18 cellular contexts compared by ENCODE assay signal in genomic region chr2:60602388-60602787, GRCh38. TPM values are rescaled to one million over a fixed set of nuclear protein-coding genes. Genes with fewer than 3 reads are reported as not detected.
DNase-seq lines count a peak whose midpoint lies in the region; FAIRE-seq and TF ChIP-seq lines count a peak whose summit lies in the region.
"Had no signal": no experiment of that assay in that cellular context is flagged by ENCODE, and none has a peak within 500 bp of the region (broad histone marks: within the 10 kb centered on the region; RNA-seq: fewer than 3 reads in every experiment).

No MANE protein-coding gene starts in this region.

- H4K5ac ChIP-seq in H1 (ENCODE audit: insufficient read length, low read depth, low read length), result no peak overlapping the region

- no peak overlapping the region for H2BK120ac ChIP-seq in H1 (replicated peaks; ENCODE audit: low read depth, low read length)

- H4K8ac ChIP-seq in H1 (ENCODE audit: extremely low read depth, insufficient read depth, low read length), result no peak overlapping the region

- TF ChIP-seq RAD21 in H1 (IDR thresholded peaks at IDR 0.05 in 1 of 2, conservative IDR thresholded peaks at IDR 0.05 in 1 of 2; ENCODE audit: low read depth in 2 of 2, low read length in 2 of 2), result no peak

- H4K20me1 ChIP-seq in H1 (replicated peaks in 1 of 2; ENCODE audit: control insufficient read depth in 1 of 2, insufficient read depth in 2 of 2, low read length in 2 of 2), result no peaks in the 10 kb centered on the region

- H3K4me1 ChIP-seq in H1 (replicated peaks in 1 of 4; ENCODE audit: control insufficient read depth in 3 of 4, insufficient read depth in 4 of 4, low read length in 3 of 4), result peaks cover 3 to 8% (median 3%) of the 10 kb centered on the region in 4 experiments; a peak in 4 of 7 replicates

- no peak overlapping the region for H3K27ac ChIP-seq in H1 (ENCODE audit: low read depth, low read length)

- no peaks in the 10 kb centered on the region for H3K36me3 ChIP-seq in H1 (ENCODE audit: control insufficient read depth in 2 of 4, insufficient read depth in 4 of 4, low read length in 3 of 4)

- H3K79me2 ChIP-seq in H1 (ENCODE audit: control insufficient read depth in 1 of 2, insufficient read depth in 2 of 2, low read length in 2 of 2), result no peaks in the 10 kb centered on the region

- no peak for TF ChIP-seq CTCF in H1 (IDR thresholded peaks at IDR 0.05; ENCODE audit: control extremely low read depth in 1 of 3, insufficient read depth in 1 of 3, low read depth in 1 of 3, low read length in 3 of 3)

- in situ Hi-C loops in KBM-7 (cut with MboI; ENCODE audit: low pct_unique_long_range_greater_than_20kb, low sequenced_read_pairs), result no loop called here

- H2AFZ ChIP-seq in H1 (ENCODE audit: low read length), result no peak overlapping the region

- no peak overlapping the region for H4K91ac ChIP-seq in H1 (replicated peaks; ENCODE audit: insufficient read length, low read length)

- H3K9ac ChIP-seq in H1 (replicated peaks in 1 of 4; ENCODE audit: extremely low read depth in 1 of 4, low read depth in 3 of 4, low read length in 3 of 4), result no peak overlapping the region
- H3K9ac ChIP-seq: SK-N-SH had no signal

- H3K27me3 ChIP-seq in H1 (replicated peaks in 1 of 4; ENCODE audit: control insufficient read depth in 3 of 4, extremely low read depth in 1 of 4, insufficient read depth in 3 of 4, low read length in 3 of 4), result no peaks in the 10 kb centered on the region

- DNase-seq in CD1c-positive myeloid dendritic cell (ENCODE audit: extremely low spot score), result peak; percentile 2
- peak; percentile 63 for DNase-seq in KBM-7
- peak; percentile 39 for DNase-seq in NOMO-1 treated with dmso at 0.1 percent for 144 hours (lab: John Stamatoyannopoulos, UW; ENCODE audit: unreplicated experiment)
- DNase-seq in H1 (ENCODE audit: low read depth in 1 of 2, low spot score in 2 of 2), result no peak
- no peak for DNase-seq in effector CD4-positive, alpha-beta T cell
- DNase-seq in NCI-H1105 (lab: John Stamatoyannopoulos, UW), result no peak
- no peak for DNase-seq in SKM-1 treated with dmso at 0.1 percent for 144 hours (lab: John Stamatoyannopoulos, UW; ENCODE audit: unreplicated experiment)
- DNase-seq: C1 segment of cervical spinal cord; GF-D8; KG1; NCI-H1417; NCI-H187 treated with DMSO at 0.1 percent for 48 hours; NCI-H526 treated with DMSO at 0.1 percent for 48 hours; NK-92 treated with Interleukin-12 subunit alpha and Interleukin-12 subunit beta, amount 100 ng/mL, for 24 hours; SK-N-SH had no signal

- no peak overlapping the region for H3K56ac ChIP-seq in H1 (replicated peaks; ENCODE audit: insufficient read length, low read depth, low read length)

- H3K18ac ChIP-seq in H1 (ENCODE audit: extremely low read depth, low read length), result no peak overlapping the region

- CTCF ChIA-PET in H1 (lab: Charles Lee; ENCODE audit: partially characterized antibody), result interaction anchor here (0.6 to 1.1 kb wide), 2 partner anchors 40 to 700 kb away, joined by 3 to 4 read pairs; no protein-coding TSS in a partner anchor

- H3K79me1 ChIP-seq in H1 (ENCODE audit: low read depth, low read length), result no peaks in the 10 kb centered on the region

- no peak for TF ChIP-seq POLR2A in H1 (IDR thresholded peaks at IDR 0.05; ENCODE audit: control extremely low read depth in 1 of 2, low read depth in 2 of 2, low read length in 2 of 2)

- POLR2A ChIA-PET in H1 (lab: Charles Lee; ENCODE audit: partially characterized antibody), result no interaction called here

- no peak overlapping the region for H2BK15ac ChIP-seq in H1 (ENCODE audit: low read length)

- no peaks in the 10 kb centered on the region for H3K9me3 ChIP-seq in H1 (ENCODE audit: insufficient read depth in 2 of 2, low read depth in 1 of 2, low read length in 1 of 2)
- H3K9me3 ChIP-seq: SK-N-SH had no signal

- H2BK20ac ChIP-seq in H1 (ENCODE audit: low read length), result no peak overlapping the region

- no peak overlapping the region for H3K4me3 ChIP-seq in H1 (ENCODE audit: extremely low read depth in 1 of 4, insufficient read depth in 2 of 4, low read depth in 3 of 4, low read length in 4 of 4)

- WGBS in H1 (ENCODE audit: extremely low coverage in 1 of 2, insufficient coverage in 1 of 2, insufficient read length in 1 of 2, insufficient replicate concordance in 2 of 2, low coverage in 1 of 2, low lambda C conversion rate in 2 of 2, missing lambda C conversion rate in 1 of 2), 2 experiments, result 89% methylated on average over 6 of the region's 6 CpGs; no CpG with 5 or more reads in 1 of the 2 experiments

- H2BK5ac ChIP-seq in H1 (ENCODE audit: low read depth, low read length), result no peak overlapping the region

- H3K4me2 ChIP-seq in H1 (ENCODE audit: insufficient read depth in 1 of 2, low read depth in 2 of 2, low read length in 2 of 2), result peak overlapping the region; percentile 26 to 39; a peak in 1 of 4 replicates
- H3K4me2 ChIP-seq: SK-N-SH had no signal

- H2AK5ac ChIP-seq in H1 (ENCODE audit: low read depth, low read length), result no peak overlapping the region

- H3K4ac ChIP-seq in H1 (replicated peaks; ENCODE audit: insufficient read length, low read depth, low read length), result no peak overlapping the region

- no peaks in the 10 kb centered on the region for H3K23me2 ChIP-seq in H1 (ENCODE audit: low read depth, low read length)

- H3K23ac ChIP-seq in H1 (ENCODE audit: insufficient read length), result no peak overlapping the region

- no peak overlapping the region for H3K14ac ChIP-seq in H1 (ENCODE audit: insufficient read length)

- no peak for FAIRE-seq in H1 (lab: Jason Lieb, UNC)
- FAIRE-seq: A204.1 had no signal

- TF ChIP-seq EP300 in H1 (IDR thresholded peaks at IDR 0.05; ENCODE audit: borderline replicate concordance in 1 of 2, low read depth in 2 of 2, low read length in 2 of 2), result no peak

- no peak overlapping the region for H2BK12ac ChIP-seq in H1 (ENCODE audit: low read depth, low read length)

TF ChIP-seq in H1, 55 proteins besides CTCF, POLR2A, EP300 and RAD21:
- TF ChIP-seq BRCA1 (IDR thresholded peaks at IDR 0.05; ENCODE audit: low read depth, low read length) (no peak), POLR2AphosphoS5 (IDR thresholded peaks at IDR 0.05; ENCODE audit: low read depth, low read length) (no peak), CTBP2 (IDR thresholded peaks at IDR 0.05; ENCODE audit: borderline replicate concordance, insufficient read depth, insufficient read length, low read length) (no peak), TCF12 (IDR thresholded peaks at IDR 0.05; ENCODE audit: low read depth, low read length) (no peak), ATF3 (IDR thresholded peaks at IDR 0.05; ENCODE audit: insufficient read depth, low read depth, low read length) (no peak), CHD1 (IDR thresholded peaks at IDR 0.05; ENCODE audit: low read depth, low read length) (no peak), KDM5A (IDR thresholded peaks at IDR 0.05; ENCODE audit: low read length) (no peak), TAF7 (optimal IDR thresholded peaks at IDR 0.05; ENCODE audit: borderline replicate concordance, low read depth, low read length) (no peak), KDM4A (IDR thresholded peaks at IDR 0.05; ENCODE audit: low read depth, low read length, severe bottlenecking) (no peak), CEBPB (IDR thresholded peaks at IDR 0.05; ENCODE audit: low read depth, low read length) (no peak), CREB1 (IDR thresholded peaks at IDR 0.05) (no peak), RXRA (IDR thresholded peaks at IDR 0.05; ENCODE audit: insufficient read depth, low read depth, low read length) (no peak), SRF (IDR thresholded peaks at IDR 0.05; ENCODE audit: low read depth, low read length) (no peak), PHF8 (conservative IDR thresholded peaks at IDR 0.05; ENCODE audit: low read depth, low read length) (no peak), JUN (IDR thresholded peaks at IDR 0.05; ENCODE audit: low read depth, low read length) (no peak)

RNA-seq across cellular contexts. Expression of gene BCL11A, which starts 48.9 kb away (rescaled TPM):
- 59.3 and 61.3 TPM in 2 replicates for total RNA-seq in H1 (2021; fragmentation: NEBNext Ultra II Directional; extraction: Animal tissue kit (Norgen Biotek cat#: 25700))
- 11.9 and 12.2 TPM in 2 replicates for polyA plus RNA-seq in H1 (2011; rRNA removed)
- 12.9 TPM for polyA plus RNA-seq in H1 (2011; cell fraction: cytosol; rRNA removed)
- polyA plus RNA-seq in H1 (2011; cell fraction: nucleus; rRNA removed), result 22.4 TPM
- 23.1 to 35.1 TPM (median 27.2 TPM) in 4 replicates for polyA plus RNA-seq in H1 (2012, experiment 1 of 2)
- 25.7 TPM for polyA plus RNA-seq in H1 (2012, experiment 2 of 2)
- 28.0 TPM for polyA plus RNA-seq in H1 (2013, experiment 1 of 2)
- polyA plus RNA-seq in H1 (2013, experiment 2 of 2), result 29.7 TPM
- polyA minus RNA-seq in H1 (2011; rRNA and poly(A)+ RNA removed), result 38.6 and 49.0 TPM in 2 replicates
- polyA minus RNA-seq in H1 (2011; cell fraction: cytosol; rRNA and poly(A)+ RNA removed), result 30.3 TPM
- polyA minus RNA-seq in H1 (2011; cell fraction: nucleus; rRNA and poly(A)+ RNA removed), result 83.2 TPM
- total RNA-seq: M059J; T-helper 1 cell treated with Interleukin-12 subunit alpha and Interleukin-12 subunit beta and Interleukin-4 antibody, amounts not matched to agents 30 ng/mL and 1 ng/mL, for 36 hours had no signal

Comparison
In these comparisons a context has a peak if more than half of its experiments do, and no peak if none do; other contexts are left out.
1. DNase-seq: peak in CD1c-positive myeloid dendritic cell (single experiment), KBM-7 (single experiment) and NOMO-1 treated with dmso at 0.1 percent for 144 hours (single experiment); none in H1 (0 of 2), effector CD4-positive, alpha-beta T cell (single experiment), NCI-H1105 (single experiment) and SKM-1 treated with dmso at 0.1 percent for 144 hours (single experiment).